Comparison of ENCODE assay signal across 12 cellular contexts in the genomic region with DNA sequence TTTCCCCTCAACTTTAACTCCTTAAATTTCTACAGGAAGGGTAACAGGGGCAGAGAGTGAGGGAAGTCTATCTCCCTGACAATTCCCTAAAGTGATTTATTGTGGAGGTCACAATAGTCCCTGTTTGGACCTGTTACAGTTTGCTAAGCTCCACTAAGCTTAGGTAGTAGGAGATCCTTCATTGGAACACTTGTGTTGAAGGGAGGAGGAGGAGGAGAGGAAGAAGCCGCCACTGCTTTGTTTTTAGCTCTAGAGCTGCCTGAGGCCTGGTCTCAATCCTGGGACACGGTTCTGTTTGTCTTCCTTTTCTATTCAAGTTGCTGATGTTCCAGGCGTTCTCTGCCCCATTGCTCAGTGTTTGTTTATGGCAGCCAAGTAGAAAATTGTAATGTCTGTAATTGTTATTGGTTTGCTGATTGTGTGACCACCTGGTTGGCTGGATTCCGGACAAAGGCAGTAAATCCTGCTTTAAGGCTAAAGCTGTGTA. TPM values are rescaled to one million over a fixed set of nuclear protein-coding genes. Genes with fewer than 3 reads are reported as not detected.
DNase-seq lines count a peak whose midpoint lies in the region; ATAC-seq and TF ChIP-seq lines count a peak whose summit lies in the region.
"Had no signal": no experiment of that assay in that cellular context is flagged by ENCODE, and none has a peak within 500 bp of the region (broad histone marks: within the 10 kb centered on the region; RNA-seq: fewer than 3 reads in every experiment).

No MANE protein-coding gene starts in this region.

- no peak for TF ChIP-seq CTCF in nephron progenitor cell (IDR thresholded peaks at IDR 0.05)
- no peak for TF ChIP-seq CTCF in gastroesophageal sphincter (IDR thresholded peaks at IDR 0.05)

- H3K27ac Mint-ChIP-seq in nephron progenitor cell, result peak overlapping the region; percentile 81
- H3K27ac Mint-ChIP-seq: activated CD8-positive, alpha-beta memory T cell treated with anti-CD3 and anti-CD28 coated beads, Interleukin-2, amount 10 ng/mL, durations not matched to agents 7 days and 5 days; activated naive CD8-positive, alpha-beta T cell treated with anti-CD3 and anti-CD28 coated beads for 36 hours had no signal

- no peaks in the 10 kb centered on the region for H3K9me3 Mint-ChIP-seq in nephron progenitor cell
- H3K9me3 Mint-ChIP-seq: activated naive CD8-positive, alpha-beta T cell treated with anti-CD3 and anti-CD28 coated beads for 36 hours had no signal

- ATAC-seq in gastroesophageal sphincter, result no peak
- ATAC-seq: activated CD8-positive, alpha-beta memory T cell treated with anti-CD3 and anti-CD28 coated beads, Interleukin-2, amount 10 ng/mL, durations not matched to agents 7 days and 5 days had no signal

- H3K36me3 ChIP-seq in SK-N-MC (ENCODE audit: insufficient read depth, low read length) (no peaks in the 10 kb centered on the region), gastroesophageal sphincter (no peaks in the 10 kb centered on the region)
- H3K36me3 ChIP-seq: right atrium auricular region had no signal

- peak overlapping the region; percentile 40 for H3K27ac ChIP-seq in SK-N-MC
- H3K27ac ChIP-seq in gastroesophageal sphincter, result no peak overlapping the region
- H3K27ac ChIP-seq: right atrium auricular region had no signal

- H3K9me3 ChIP-seq in SK-N-MC (ENCODE audit: low read depth, low read length), result no peaks in the 10 kb centered on the region
- no peaks in the 10 kb centered on the region for H3K9me3 ChIP-seq in gastroesophageal sphincter
- H3K9me3 ChIP-seq: right atrium auricular region had no signal

- peak overlapping the region; percentile 31 for H3K4me3 Mint-ChIP-seq in nephron progenitor cell
- H3K4me3 Mint-ChIP-seq: activated CD8-positive, alpha-beta memory T cell treated with anti-CD3 and anti-CD28 coated beads, Interleukin-2, amount 10 ng/mL, durations not matched to agents 7 days and 5 days; activated naive CD8-positive, alpha-beta T cell treated with anti-CD3 and anti-CD28 coated beads for 36 hours; CD4-positive, alpha-beta memory T cell had no signal

- DNase-seq in DMS79 treated with DMSO at 0.1 percent for 48 hours (lab: John Stamatoyannopoulos, UW) (peak; percentile 95), NCI-H2029 (lab: John Stamatoyannopoulos, UW) (peak; percentile 87), SK-N-MC (ENCODE audit: low read depth, low spot score) (no peak), nephron progenitor cell (no peak), H4 (ENCODE audit: low spot score) (no peak)
- no peak for DNase-seq in NK-92 treated with Interleukin-12 subunit alpha and Interleukin-12 subunit beta, amount 100 ng/mL, for 24 hours (lab: John Stamatoyannopoulos, UW)
- no peak for DNase-seq in activated CD4-positive, CD25-positive, alpha-beta regulatory T cell treated with anti-CD3 and anti-CD28 coated beads, Interleukin-2, amount 50 U/mL, for 72 hours
- DNase-seq: activated CD8-positive, alpha-beta memory T cell treated with anti-CD3 and anti-CD28 coated beads, Interleukin-2, amount 10 ng/mL, durations not matched to agents 7 days and 5 days; activated naive CD8-positive, alpha-beta T cell treated with anti-CD3 and anti-CD28 coated beads for 36 hours; CD4-positive, alpha-beta memory T cell had no signal

- no peaks in the 10 kb centered on the region for H3K27me3 ChIP-seq in gastroesophageal sphincter
- H3K27me3 ChIP-seq: right atrium auricular region had no signal

- peaks cover 0 to 5% (median 0%) of the 10 kb centered on the region in 3 donors for H3K4me1 ChIP-seq in gastroesophageal sphincter

- H3K4me3 ChIP-seq in SK-N-MC, result no peak overlapping the region
- H3K4me3 ChIP-seq in gastroesophageal sphincter, result no peak overlapping the region
- H3K4me3 ChIP-seq: right atrium auricular region had no signal

- no peak for TF ChIP-seq POLR2A in gastroesophageal sphincter (IDR thresholded peaks at IDR 0.05)

- 60 to 71% methylated on average over 3 to 4 of the region's 4 CpGs for WGBS in gastroesophageal sphincter (ENCODE audit: low coverage in 1 of 2), 2 donors

- no peaks in the 10 kb centered on the region for H3K36me3 Mint-ChIP-seq in nephron progenitor cell (ENCODE audit: low read depth)
- H3K36me3 Mint-ChIP-seq: activated CD8-positive, alpha-beta memory T cell treated with anti-CD3 and anti-CD28 coated beads, Interleukin-2, amount 10 ng/mL, durations not matched to agents 7 days and 5 days; activated naive CD8-positive, alpha-beta T cell treated with anti-CD3 and anti-CD28 coated beads for 36 hours; CD4-positive, alpha-beta memory T cell had no signal

- no peak for TF ChIP-seq EP300 in gastroesophageal sphincter (IDR thresholded peaks at IDR 0.05)

- peaks cover 17% of the 10 kb centered on the region for H3K27me3 Mint-ChIP-seq in nephron progenitor cell (ENCODE audit: low read depth, poor library complexity)
- H3K27me3 Mint-ChIP-seq: activated naive CD8-positive, alpha-beta T cell treated with anti-CD3 and anti-CD28 coated beads for 36 hours had no signal

- H3K4me1 Mint-ChIP-seq in nephron progenitor cell, result peaks cover 81% of the 10 kb centered on the region
- H3K4me1 Mint-ChIP-seq: activated naive CD8-positive, alpha-beta T cell treated with anti-CD3 and anti-CD28 coated beads for 36 hours had no signal

- peak overlapping the region; percentile 5 for H3K9ac ChIP-seq in SK-N-MC (ENCODE audit: insufficient read length)

RNA-seq across cellular contexts. Expression of a gene that starts 48.4 kb away (rescaled TPM):
- 19.3 and 22.5 TPM in 2 replicates for total RNA-seq in H4 (2014; rRNA removed; shearing (Covaris generic))
- 10 to 100 TPM in 3 of 4 donors, 1 to 10 TPM in 1; 9.6 to 31.5 (median 15.4) TPM for total RNA-seq in gastroesophageal sphincter
- total RNA-seq: CD4-positive, alpha-beta memory T cell had no signal

Comparison
In these comparisons a context has a peak if more than half of its experiments do, and no peak if none do; other contexts are left out.
1. DNase-seq: peak in DMS79 treated with DMSO at 0.1 percent for 48 hours (single experiment) and NCI-H2029 (single experiment); none in SK-N-MC (single experiment), nephron progenitor cell (single experiment), H4 (single experiment), NK-92 treated with Interleukin-12 subunit alpha and Interleukin-12 subunit beta, amount 100 ng/mL, for 24 hours (single experiment) and activated CD4-positive, CD25-positive, alpha-beta regulatory T cell treated with anti-CD3 and anti-CD28 coated beads, Interleukin-2, amount 50 U/mL, for 72 hours (single experiment).